Comparison of ENCODE assay signal across 22 cellular contexts in genomic region chr1:34370748-34371147, GRCh38.
"Had no signal": no experiment of that assay in that cellular context is flagged by ENCODE, and none has a peak within 500 bp of the region (broad histone marks: within the 10 kb centered on the region; RNA-seq: fewer than 3 reads in every experiment).

No MANE protein-coding gene starts in this region.

- H3K27ac ChIP-seq: colonic mucosa, dorsolateral prefrontal cortex, esophagus squamous epithelium, gastrocnemius medialis, heart right ventricle, left lung, lower lobe of right lung had no signal

- H3K9me3 Mint-ChIP-seq: memory B cell had no signal

- H3K4me1 ChIP-seq: colonic mucosa, esophagus squamous epithelium, gastrocnemius medialis, heart right ventricle, left lung, lower lobe of right lung had no signal

- H3K4me3 ChIP-seq: colonic mucosa, dorsolateral prefrontal cortex, esophagus squamous epithelium, gastrocnemius medialis, heart right ventricle, left lung, lower lobe of right lung had no signal

- H3K9me3 ChIP-seq: colonic mucosa, esophagus squamous epithelium, gastrocnemius medialis, heart right ventricle, left lung, lower lobe of right lung had no signal

- H3K27me3 ChIP-seq: gastrocnemius medialis had no signal

- H3K4me3 Mint-ChIP-seq: memory B cell; naive thymus-derived CD4-positive, alpha-beta T cell had no signal

- H3K36me3 Mint-ChIP-seq: memory B cell; naive thymus-derived CD4-positive, alpha-beta T cell had no signal

- H3K36me3 ChIP-seq: colonic mucosa, esophagus squamous epithelium, gastrocnemius medialis, heart right ventricle, left lung, lower lobe of right lung had no signal

- H3K4me1 Mint-ChIP-seq: memory B cell had no signal

- ATAC-seq: gastrocnemius medialis; heart right ventricle; left cardiac atrium; left lung; left ventricle myocardium superior; lower lobe of right lung; naive thymus-derived CD4-positive, alpha-beta T cell had no signal

- H3K27ac Mint-ChIP-seq: memory B cell; naive thymus-derived CD4-positive, alpha-beta T cell had no signal

- DNase-seq: colonic mucosa; dermis blood vessel endothelial cell; dorsolateral prefrontal cortex; effector CD4-positive, alpha-beta T cell; effector memory CD4-positive, alpha-beta T cell; esophagus squamous epithelium; foreskin fibroblast; foreskin melanocyte; gastrocnemius medialis; glutamatergic neuron; head of caudate nucleus; heart right ventricle; hippocampal formation; left cardiac atrium; left lung; left ventricle myocardium superior; lower lobe of right lung; mammary epithelial cell; mesendoderm; midbrain; naive thymus-derived CD4-positive, alpha-beta T cell had no signal
